Comparison of ENCODE assay signal across 29 cellular contexts in the genomic region with DNA sequence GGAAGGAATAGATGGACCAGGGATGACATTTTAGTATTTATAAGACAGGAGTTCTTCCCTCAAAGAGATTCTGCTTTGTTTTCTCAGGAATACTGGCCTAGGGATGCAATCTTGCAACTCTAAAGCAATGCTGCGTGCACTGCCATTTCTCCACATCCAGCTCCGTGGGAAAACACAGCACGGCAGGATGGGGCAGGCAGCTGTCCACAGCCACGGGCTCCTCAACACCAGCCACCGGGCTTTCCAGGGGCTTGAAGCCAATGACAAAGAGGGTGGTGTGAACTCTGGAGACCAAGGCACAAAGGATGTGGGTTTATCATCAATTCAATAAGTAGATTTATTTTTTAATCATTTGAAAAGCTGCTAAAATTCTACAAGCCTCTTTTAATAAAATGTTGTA.
"Had no signal": no experiment of that assay in that cellular context is flagged by ENCODE, and none has a peak within 500 bp of the region (broad histone marks: within the 10 kb centered on the region; RNA-seq: fewer than 3 reads in every experiment).

No MANE protein-coding gene starts in this region.

- H3K9me3 Mint-ChIP-seq: activated B cell treated with CpG ODN at 0.5 μM for 24 hours; activated T-cell treated with anti-CD3 and anti-CD28 coated beads, Interleukin-2, amount 50 U/mL, for 72 hours; brain; nephron; T-cell; T-helper 2 cell treated with Interferon-gamma antibody and Interleukin-4, amounts not matched to agents 5 μg/mL and 100 μg/mL, for 36 hours had no signal

- H3K27me3 Mint-ChIP-seq: brain, progenitor cell of endocrine pancreas had no signal

- H3K9me3 ChIP-seq: gastroesophageal sphincter, heart right ventricle, left lung, neutrophil, tibial artery, upper lobe of right lung had no signal

- H3K27ac ChIP-seq: cardiac muscle cell, coronary artery, heart right ventricle, left lung, skin epidermis, tibial artery, upper lobe of right lung had no signal

- H3K36me3 ChIP-seq: cardiac muscle cell, left lung, upper lobe of right lung had no signal

- H3K27ac Mint-ChIP-seq: activated B cell treated with CpG ODN at 0.5 μM for 24 hours; activated CD8-positive, alpha-beta memory T cell treated with anti-CD3 and anti-CD28 coated beads, Interleukin-2, amount 10 ng/mL, durations not matched to agents 7 days and 5 days; activated CD8-positive, alpha-beta T cell treated with anti-CD3 and anti-CD28 coated beads, Interleukin-2, amount 10 ng/mL, durations not matched to agents 7 days and 5 days; activated naive CD8-positive, alpha-beta T cell; activated T-cell treated with anti-CD3 and anti-CD28 coated beads, Interleukin-2, amount 50 U/mL, for 72 hours; brain; progenitor cell of endocrine pancreas; T-cell; T-helper 2 cell treated with Interferon-gamma antibody and Interleukin-4, amounts not matched to agents 5 μg/mL and 100 μg/mL, for 36 hours had no signal

- DNase-seq: activated B cell treated with CpG ODN at 0.5 μM for 24 hours; activated CD4-positive, alpha-beta T cell treated with anti-CD3 and anti-CD28 coated beads, Interleukin-2, amount 50 U/mL, for 1 hour; activated CD8-positive, alpha-beta memory T cell treated with anti-CD3 and anti-CD28 coated beads, Interleukin-2, amount 10 ng/mL, durations not matched to agents 7 days and 5 days; activated CD8-positive, alpha-beta T cell treated with anti-CD3 and anti-CD28 coated beads, Interleukin-2, amount 10 ng/mL, durations not matched to agents 7 days and 5 days; activated naive CD4-positive, alpha-beta T cell treated with Interleukin-2 at 50 U/mL for 16 hours; activated T-cell treated with anti-CD3 and anti-CD28 coated beads for 4 hours; activated T-cell treated with anti-CD3 and anti-CD28 coated beads, Interleukin-2, amount 50 U/mL, for 72 hours; aorta; heart right ventricle; kidney glomerular epithelial cell; left lung; mesendoderm; stimulated activated CD4-positive, alpha-beta T cell treated with anti-CD3 and anti-CD28 coated beads, Interleukin-12 subunit alpha, Interleukin-12 subunit beta, amount 100 ng/mL, for 4 hours; stimulated activated CD4-positive, alpha-beta T cell treated with anti-CD3 and anti-CD28 coated beads, Interleukin-4, amount 100 ng/mL, for 1 hour; stimulated activated naive CD8-positive, alpha-beta T cell treated with anti-CD3 and anti-CD28 coated beads, Interleukin-15, Interleukin-2, amounts not matched to agents 100 U/mL and 50 U/mL, for 24 hours; T-cell; tibial artery; upper lobe of right lung had no signal

- H3K4me1 Mint-ChIP-seq: activated CD8-positive, alpha-beta memory T cell treated with anti-CD3 and anti-CD28 coated beads, Interleukin-2, amount 10 ng/mL, durations not matched to agents 7 days and 5 days; T-cell had no signal

- H3K36me3 Mint-ChIP-seq: activated CD8-positive, alpha-beta memory T cell treated with anti-CD3 and anti-CD28 coated beads, Interleukin-2, amount 10 ng/mL, durations not matched to agents 7 days and 5 days; activated naive CD8-positive, alpha-beta T cell; T-cell had no signal

- H3K4me3 Mint-ChIP-seq: activated B cell treated with CpG ODN at 0.5 μM for 24 hours; activated CD8-positive, alpha-beta memory T cell treated with anti-CD3 and anti-CD28 coated beads, Interleukin-2, amount 10 ng/mL, durations not matched to agents 7 days and 5 days; activated CD8-positive, alpha-beta T cell treated with anti-CD3 and anti-CD28 coated beads, Interleukin-2, amount 10 ng/mL, durations not matched to agents 7 days and 5 days; activated naive CD8-positive, alpha-beta T cell; activated T-cell treated with anti-CD3 and anti-CD28 coated beads, Interleukin-2, amount 50 U/mL, for 72 hours; brain; nephron; T-cell; T-helper 2 cell treated with Interferon-gamma antibody and Interleukin-4, amounts not matched to agents 5 μg/mL and 100 μg/mL, for 36 hours had no signal

- H3K27me3 ChIP-seq: cardiac muscle cell, gastroesophageal sphincter, heart right ventricle, left lung, neutrophil, tibial artery, upper lobe of right lung had no signal

- H3K4me3 ChIP-seq: cardiac muscle cell, coronary artery, gastroesophageal sphincter, heart right ventricle, left lung, lung, skin epidermis, tibial artery, upper lobe of right lung had no signal

- H3K4me1 ChIP-seq: upper lobe of right lung had no signal

- ATAC-seq: activated CD8-positive, alpha-beta memory T cell treated with anti-CD3 and anti-CD28 coated beads, Interleukin-2, amount 10 ng/mL, durations not matched to agents 7 days and 5 days; activated CD8-positive, alpha-beta T cell treated with anti-CD3 and anti-CD28 coated beads, Interleukin-2, amount 10 ng/mL, durations not matched to agents 7 days and 5 days; activated T-cell treated with anti-CD3 and anti-CD28 coated beads, Interleukin-2, amount 50 U/mL, for 72 hours; gastroesophageal sphincter; stimulated activated naive CD8-positive, alpha-beta T cell treated with anti-CD3 and anti-CD28 coated beads, Interleukin-15, Interleukin-2, amounts not matched to agents 100 U/mL and 50 U/mL, for 24 hours; T-cell had no signal
